ENCODE assay signal across 11 cellular contexts in genomic region chr16:20938426-20938825, GRCh38. TPM values are rescaled to one million over a fixed set of nuclear protein-coding genes. Genes with fewer than 3 reads are reported as not detected.
DNase-seq lines count a peak whose midpoint lies in the region.
"Had no signal": no experiment of that assay in that cellular context is flagged by ENCODE, and none has a peak within 500 bp of the region (broad histone marks: within the 10 kb centered on the region; RNA-seq: fewer than 3 reads in every experiment).

No MANE protein-coding gene starts in this region.

- intact Hi-C loops in activated T-helper 2 cell treated with anti-CD3 and anti-CD28 coated beads, Interferon-gamma antibody, Interleukin-2, Interleukin-4, amounts not matched to agents 10 μg/mL and 5 μg/mL and 100 μg/mL, durations not matched to agents 14 hours and 24 hours and 36 hours (cut with micrococcal nuclease) = loop anchor here (2.0 kb wide), 2 partner anchors 54 to 64 kb away; no protein-coding TSS in a partner anchor

- H3K9me3 Mint-ChIP-seq in activated T-helper 2 cell treated with anti-CD3 and anti-CD28 coated beads, Interferon-gamma antibody, Interleukin-2, Interleukin-4, amounts not matched to agents 10 μg/mL and 5 μg/mL and 100 μg/mL, durations not matched to agents 14 hours and 24 hours and 36 hours = no peaks in the 10 kb centered on the region

- peaks cover 42% of the 10 kb centered on the region for H3K4me1 Mint-ChIP-seq in activated T-helper 2 cell treated with anti-CD3 and anti-CD28 coated beads, Interferon-gamma antibody, Interleukin-2, Interleukin-4, amounts not matched to agents 10 μg/mL and 5 μg/mL and 100 μg/mL, durations not matched to agents 14 hours and 24 hours and 36 hours (ENCODE audit: low read depth)

- H3K27me3 Mint-ChIP-seq in activated T-helper 2 cell treated with anti-CD3 and anti-CD28 coated beads, Interferon-gamma antibody, Interleukin-2, Interleukin-4, amounts not matched to agents 10 μg/mL and 5 μg/mL and 100 μg/mL, durations not matched to agents 14 hours and 24 hours and 36 hours (ENCODE audit: low read depth) = no peaks in the 10 kb centered on the region
- H3K27me3 Mint-ChIP-seq: activated naive CD8-positive, alpha-beta T cell had no signal

- H3K27ac Mint-ChIP-seq in activated T-helper 2 cell treated with anti-CD3 and anti-CD28 coated beads, Interferon-gamma antibody, Interleukin-2, Interleukin-4, amounts not matched to agents 10 μg/mL and 5 μg/mL and 100 μg/mL, durations not matched to agents 14 hours and 24 hours and 36 hours = peak overlapping the region; percentile 82
- H3K27ac Mint-ChIP-seq: activated naive CD8-positive, alpha-beta T cell had no signal

- H3K4me3 Mint-ChIP-seq in activated T-helper 2 cell treated with anti-CD3 and anti-CD28 coated beads, Interferon-gamma antibody, Interleukin-2, Interleukin-4, amounts not matched to agents 10 μg/mL and 5 μg/mL and 100 μg/mL, durations not matched to agents 14 hours and 24 hours and 36 hours (ENCODE audit: low read depth) = no peak overlapping the region
- H3K4me3 Mint-ChIP-seq: activated naive CD8-positive, alpha-beta T cell had no signal

- no peaks in the 10 kb centered on the region for H3K36me3 Mint-ChIP-seq in activated T-helper 2 cell treated with anti-CD3 and anti-CD28 coated beads, Interferon-gamma antibody, Interleukin-2, Interleukin-4, amounts not matched to agents 10 μg/mL and 5 μg/mL and 100 μg/mL, durations not matched to agents 14 hours and 24 hours and 36 hours (ENCODE audit: low read depth)
- H3K36me3 Mint-ChIP-seq: activated naive CD8-positive, alpha-beta T cell had no signal

- DNase-seq in AML-193 (lab: John Stamatoyannopoulos, UW) = peak; percentile 39 to 45
- peak; percentile 54 for DNase-seq in HCEC 1CT
- DNase-seq in activated T-helper 2 cell treated with anti-CD3 and anti-CD28 coated beads, Interferon-gamma antibody, Interleukin-2, Interleukin-4, amounts not matched to agents 10 μg/mL and 5 μg/mL and 100 μg/mL, durations not matched to agents 14 hours and 24 hours and 36 hours (ENCODE audit: low spot score) = no peak
- peak; percentile 22 for DNase-seq in hepatic stellate cell (ENCODE audit: low spot score)
- DNase-seq in NCI-H1105 treated with DMSO at 0.1 percent for 48 hours (lab: John Stamatoyannopoulos, UW) = no peak
- no peak for DNase-seq in HuH-7 (ENCODE audit: low spot score)
- DNase-seq in NCI-H82 treated with DMSO at 0.1 percent for 48 hours (lab: John Stamatoyannopoulos, UW; ENCODE audit: unreplicated experiment) = no peak
- DNase-seq: DMS53; effector CD4-positive, alpha-beta T cell; NCI-H187 treated with DMSO at 0.1 percent for 48 hours had no signal

RNA-seq across cellular contexts. Expression of gene LYRM1, which starts 37.9 kb away (rescaled TPM):
- 30.5 and 34.7 TPM in 2 replicates for total RNA-seq in activated T-helper 2 cell treated with anti-CD3 and anti-CD28 coated beads, Interferon-gamma antibody, Interleukin-2, Interleukin-4, amounts not matched to agents 10 μg/mL and 5 μg/mL and 100 μg/mL, durations not matched to agents 14 hours and 24 hours and 36 hours

RNA-seq across cellular contexts. Expression of gene DCUN1D3, which starts 38.3 kb away (rescaled TPM):
- total RNA-seq in activated T-helper 2 cell treated with anti-CD3 and anti-CD28 coated beads, Interferon-gamma antibody, Interleukin-2, Interleukin-4, amounts not matched to agents 10 μg/mL and 5 μg/mL and 100 μg/mL, durations not matched to agents 14 hours and 24 hours and 36 hours = 17.4 and 19.2 TPM in 2 replicates

Comparison
In these comparisons a context has a peak if more than half of its experiments do, and no peak if none do; other contexts are left out.
1. DNase-seq: peak in AML-193 (2 of 2), HCEC 1CT (single experiment) and hepatic stellate cell (single experiment); none in activated T-helper 2 cell treated with anti-CD3 and anti-CD28 coated beads, Interferon-gamma antibody, Interleukin-2, Interleukin-4, amounts not matched to agents 10 μg/mL and 5 μg/mL and 100 μg/mL, durations not matched to agents 14 hours and 24 hours and 36 hours (single experiment), NCI-H1105 treated with DMSO at 0.1 percent for 48 hours (single experiment), HuH-7 (single experiment) and NCI-H82 treated with DMSO at 0.1 percent for 48 hours (single experiment).